Comparison of ENCODE assay signal across 9 cellular contexts in genomic region chr3:171431550-171431949, GRCh38.
"Had no signal": no experiment of that assay in that cellular context is flagged by ENCODE, and none has a peak within 500 bp of the region (broad histone marks: within the 10 kb centered on the region; RNA-seq: fewer than 3 reads in every experiment).

No MANE protein-coding gene starts in this region.

- H3K9ac ChIP-seq: GM23248 had no signal

- DNase-seq: GM23248, H7, HFFc6, KG1 had no signal

- H3K27ac Mint-ChIP-seq: HFFc6, IgD-negative memory B cell had no signal

- H3K36me3 Mint-ChIP-seq: IgD-negative memory B cell had no signal

- H3K9me3 Mint-ChIP-seq: HFFc6, IgD-negative memory B cell had no signal

- H2AFZ ChIP-seq: GM23248 had no signal

- H3K36me3 ChIP-seq: HAP-1 had no signal

- H3K27ac ChIP-seq: GM23248, HL-60 had no signal

- H3K4me3 Mint-ChIP-seq: HFFc6, IgD-negative memory B cell had no signal

- FAIRE-seq: HTR-8/SVneo had no signal

- H3K9me3 ChIP-seq: HAP-1 had no signal

- ATAC-seq: HCT116 had no signal

- H3K4me3 ChIP-seq: GM23248, HAP-1 had no signal
